ENCODE assay signal across 9 cellular contexts in genomic region chr19:38733493-38734175, GRCh38. TPM values are rescaled to one million over a fixed set of nuclear protein-coding genes. Genes with fewer than 3 reads are reported as not detected.
DNase-seq lines count a peak whose midpoint lies in the region; ATAC-seq, FAIRE-seq and TF ChIP-seq lines count a peak whose summit lies in the region.
"Had no signal": no experiment of that assay in that cellular context is flagged by ENCODE, and none has a peak within 500 bp of the region (broad histone marks: within the 10 kb centered on the region; RNA-seq: fewer than 3 reads in every experiment).

No MANE protein-coding gene starts in this region.

- peaks cover 11 to 39% (median 31%) of the 10 kb centered on the region in 4 donors for H3K36me3 ChIP-seq in esophagus muscularis mucosa
- peaks cover 4 to 15% of the 10 kb centered on the region in 2 donors for H3K36me3 ChIP-seq in small intestine (ENCODE audit: control insufficient read depth in 2 of 2, insufficient read depth in 2 of 2, low read length in 2 of 2)
- H3K36me3 ChIP-seq in A673 (ENCODE audit: insufficient read depth, low read length, poor library complexity, severe bottlenecking): peaks cover 16% of the 10 kb centered on the region

- 72% methylated on average over 6 of the region's 6 CpGs for WGBS in esophagus muscularis mucosa
- 42 to 56% (median 46%) methylated on average over 6 of the region's 6 CpGs for WGBS in small intestine, 3 donors

- CTCF ChIA-PET in A673 (lab: Charles Lee): interaction anchor here (0.5 kb wide), 1 partner anchor 830 kb away, joined by 5 read pairs; no protein-coding TSS in a partner anchor

- BruUV-seq in A673 (replicated peaks; lab: Mats Ljungman, UMichigan): no TSS peak

- intact Hi-C loops in esophagus muscularis mucosa (cut with DNase I) (loop anchor here (5.0 kb wide), 1 partner anchor 104 kb away; no protein-coding TSS in a partner anchor), A673 (cut with micrococcal nuclease; ENCODE audit: unreplicated experiment) (loop anchor here (5.0 kb wide), 1 partner anchor 199 kb away; the partner anchor contains the start of genes MRPS12 and SARS2)

- no peaks in the 10 kb centered on the region for H3K9me3 ChIP-seq in esophagus muscularis mucosa
- no peaks in the 10 kb centered on the region for H3K9me3 ChIP-seq in small intestine (ENCODE audit: control insufficient read depth, low read depth)
- no peaks in the 10 kb centered on the region for H3K9me3 ChIP-seq in A673 (ENCODE audit: low read depth, low read length, poor library complexity, severe bottlenecking)

- FAIRE-seq in GM18507 (lab: Jason Lieb, UNC) (peak; percentile 21), small intestine (lab: Jason Lieb, UNC) (no peak)

- peak overlapping the region; percentile 64 to 78 (median 74) for H3K27ac ChIP-seq in esophagus muscularis mucosa (replicated peaks in 1 of 4)
- peak overlapping the region; percentile 68 to 93 for H3K27ac ChIP-seq in small intestine (ENCODE audit: low read depth in 1 of 2, low read length in 1 of 2)
- no peak overlapping the region for H3K27ac ChIP-seq in A673 (ENCODE audit: low read depth, low read length, poor library complexity, severe bottlenecking)

- TF ChIP-seq EP300 in esophagus muscularis mucosa (IDR thresholded peaks at IDR 0.05): no peak

- peak; percentile 6 for ATAC-seq in SK-N-SH treated with all-trans-retinoic acid at 6 μM for 48 hours

- peaks cover 29 to 70% (median 55%) of the 10 kb centered on the region in 4 donors for H3K4me1 ChIP-seq in esophagus muscularis mucosa
- peaks cover 0 to 4% of the 10 kb centered on the region in 2 donors for H3K4me1 ChIP-seq in small intestine (ENCODE audit: control insufficient read depth in 2 of 2, insufficient read depth in 1 of 2, low read depth in 1 of 2, low read length in 1 of 2)
- H3K4me1 ChIP-seq in A673 (ENCODE audit: insufficient read depth, low read length, poor library complexity, severe bottlenecking): peaks cover 8% of the 10 kb centered on the region

- H3K4me3 ChIP-seq in esophagus muscularis mucosa: no peak overlapping the region
- H3K4me3 ChIP-seq in small intestine (ENCODE audit: low read depth in 1 of 2, low read length in 2 of 2): no peak overlapping the region
- no peak overlapping the region for H3K4me3 ChIP-seq in A673 (ENCODE audit: low read depth, low read length, poor library complexity, severe bottlenecking)

- TF ChIP-seq CTCF in esophagus muscularis mucosa (IDR thresholded peaks at IDR 0.05) (no peak), A673 (conservative IDR thresholded peaks at IDR 0.05; ENCODE audit: low read depth, low read length) (no peak)

- no peak for TF ChIP-seq POLR2A in esophagus muscularis mucosa (IDR thresholded peaks at IDR 0.05; ENCODE audit: low read depth)

- DNase-seq in GM18507 (ENCODE audit: extremely low spot score, insufficient read length, low read depth) (no peak), esophagus muscularis mucosa (ENCODE audit: extremely low spot score) (no peak), small intestine (peak; percentile 47), A673 (ENCODE audit: low spot score) (no peak), NCI-H2029 treated with DMSO at 0.1 percent for 48 hours (lab: John Stamatoyannopoulos, UW) (no peak), DMS153 treated with DMSO at 0.1 percent for 48 hours (lab: John Stamatoyannopoulos, UW; ENCODE audit: unreplicated experiment) (no peak)
- DNase-seq in activated CD8-positive, alpha-beta memory T cell treated with anti-CD3 and anti-CD28 coated beads, Interleukin-2, amount 50 U/mL, for 4 hours: no peak
- DNase-seq: NCI-H1436 treated with DMSO at 0.1 percent for 48 hours had no signal

- POLR2A ChIA-PET in A673 (lab: Charles Lee; ENCODE audit: low non-redundant PET): interaction anchor here (0.7 kb wide), 1 partner anchor 9 kb away, joined by 4 read pairs; no protein-coding TSS in a partner anchor

- H3K27me3 ChIP-seq in esophagus muscularis mucosa (no peaks in the 10 kb centered on the region), small intestine (ENCODE audit: control insufficient read depth in 2 of 2, insufficient read depth in 2 of 2, low read length in 2 of 2) (no peaks in the 10 kb centered on the region), A673 (replicated peaks; ENCODE audit: insufficient read depth, low read depth, low read length, poor library complexity) (no peaks in the 10 kb centered on the region)

TF ChIP-seq in SK-N-SH treated with all-trans-retinoic acid at 6 μM for 48 hours, 23 proteins besides CTCF, POLR2A, EP300 and RAD21:
- no peak for TF ChIP-seq ZNF565 (CRISPR knock-in tag; conservative IDR thresholded peaks at IDR 0.05; ENCODE audit: low read depth)
- TF ChIP-seq BACH2 (CRISPR knock-in tag; IDR thresholded peaks at IDR 0.05; ENCODE audit: borderline replicate concordance): no peak
- no peak for TF ChIP-seq GLIS3 (CRISPR knock-in tag; IDR thresholded peaks at IDR 0.05)
- no peak for TF ChIP-seq ZNF70 (CRISPR knock-in tag; IDR thresholded peaks at IDR 0.05)
- TF ChIP-seq ISL1 (CRISPR knock-in tag; IDR thresholded peaks at IDR 0.05): no peak
- no peak for TF ChIP-seq ZFP30 (CRISPR knock-in tag; IDR thresholded peaks at IDR 0.05)
- TF ChIP-seq CSDC2 (CRISPR knock-in tag; IDR thresholded peaks at IDR 0.05): no peak

RNA-seq across cellular contexts. Expression of gene CAPN12, which starts 10.6 kb away (rescaled TPM):
- total RNA-seq in esophagus muscularis mucosa: 1 to 10 TPM in 3 of 4 donors, under 1 TPM in 1; 0.83 to 2.1 (median 1.6) TPM
- 10 to 100 TPM in 1 of 3 donors, 1 to 10 TPM in 2; 2.4 to 26.1 (median 2.7) TPM for polyA plus RNA-seq in small intestine
- total RNA-seq in A673 (2021): 0.69 and 0.96 TPM in 2 replicates

RNA-seq across cellular contexts. Expression of gene LGALS7, which starts 39.7 kb away (rescaled TPM):
- not detected for total RNA-seq in esophagus muscularis mucosa
- 1 to 10 TPM in 1 of 3 donors, not detected in 2; 1.1 TPM for polyA plus RNA-seq in small intestine
- total RNA-seq in A673 (2021): not detected in 2 replicates

RNA-seq across cellular contexts. Expression of gene LGALS7B, which starts 55.4 kb away (rescaled TPM):
- not detected for total RNA-seq in esophagus muscularis mucosa
- polyA plus RNA-seq in small intestine: 1 to 10 TPM in 2 of 3 donors, not detected in 1; 2.0 to 5.4 TPM
- not detected in 2 replicates for total RNA-seq in A673 (2021)
